Comparison of ENCODE assay signal across 15 cellular contexts in genomic region chr11:3135491-3136440, GRCh38. TPM values are rescaled to one million over a fixed set of nuclear protein-coding genes. Genes with fewer than 3 reads are reported as not detected.
DNase-seq lines count a peak whose midpoint lies in the region; ATAC-seq, FAIRE-seq and TF ChIP-seq lines count a peak whose summit lies in the region.
"Had no signal": no experiment of that assay in that cellular context is flagged by ENCODE, and none has a peak within 500 bp of the region (broad histone marks: within the 10 kb centered on the region; RNA-seq: fewer than 3 reads in every experiment).

No MANE protein-coding gene starts in this region.

- H2BK15ac ChIP-seq in H1 (ENCODE audit: low read length) = peak overlapping the region; percentile 46

- peak; percentile 35 for ATAC-seq in naive thymus-derived CD4-positive, alpha-beta T cell
- ATAC-seq in HG02852 (IDR thresholded peaks at IDR 0.05; ENCODE audit: unreplicated experiment) (no peak), GM21447 (IDR thresholded peaks at IDR 0.05; ENCODE audit: unreplicated experiment) (no peak)
- ATAC-seq: activated CD8-positive, alpha-beta memory T cell treated with anti-CD3 and anti-CD28 coated beads, Interleukin-2, amount 10 ng/mL, durations not matched to agents 7 days and 5 days had no signal

- no peak overlapping the region for H2BK120ac ChIP-seq in H1 (replicated peaks; ENCODE audit: low read depth, low read length)

- peaks cover 0 to 9% (median 5%) of the 10 kb centered on the region in 4 experiments; a peak in 4 of 7 replicates for H3K4me1 ChIP-seq in H1 (replicated peaks in 1 of 4; ENCODE audit: control insufficient read depth in 3 of 4, insufficient read depth in 4 of 4, low read length in 3 of 4)
- peaks cover 0 to 8% of the 10 kb centered on the region in 2 donors for H3K4me1 ChIP-seq in naive thymus-derived CD4-positive, alpha-beta T cell (ENCODE audit: control insufficient read depth in 2 of 2, insufficient read depth in 2 of 2, low read length in 2 of 2)
- H3K4me1 ChIP-seq in Karpas-422 (ENCODE audit: low read length) = peaks cover 4% of the 10 kb centered on the region

- intact Hi-C loops in naive thymus-derived CD4-positive, alpha-beta T cell (cut with micrococcal nuclease) = no loop called here

- H3K56ac ChIP-seq in H1 (replicated peaks; ENCODE audit: insufficient read length, low read depth, low read length) = no peak overlapping the region

- H2BK5ac ChIP-seq in H1 (ENCODE audit: low read depth, low read length) = peak overlapping the region; percentile 16; the same call in 1 of the 2 replicates

- H3K27ac Mint-ChIP-seq in naive thymus-derived CD4-positive, alpha-beta T cell = no peak overlapping the region
- H3K27ac Mint-ChIP-seq: activated CD8-positive, alpha-beta memory T cell treated with anti-CD3 and anti-CD28 coated beads, Interleukin-2, amount 10 ng/mL, durations not matched to agents 7 days and 5 days had no signal

- no peak for FAIRE-seq in H1 (lab: Jason Lieb, UNC)
- FAIRE-seq: astrocyte had no signal

- no peaks in the 10 kb centered on the region for H3K27me3 Mint-ChIP-seq in naive thymus-derived CD4-positive, alpha-beta T cell
- H3K27me3 Mint-ChIP-seq: activated CD8-positive, alpha-beta memory T cell treated with anti-CD3 and anti-CD28 coated beads, Interleukin-2, amount 10 ng/mL, durations not matched to agents 7 days and 5 days had no signal

- no peak overlapping the region for H2BK12ac ChIP-seq in H1 (ENCODE audit: low read depth, low read length)

- no peak overlapping the region for H3K4me3 Mint-ChIP-seq in naive thymus-derived CD4-positive, alpha-beta T cell
- H3K4me3 Mint-ChIP-seq: activated CD8-positive, alpha-beta memory T cell treated with anti-CD3 and anti-CD28 coated beads, Interleukin-2, amount 10 ng/mL, durations not matched to agents 7 days and 5 days had no signal

- peak in 2 of 3 experiments; percentile 63 to 70; a peak in 3 of 4 replicates for TF ChIP-seq CTCF in H1 (IDR thresholded peaks at IDR 0.05; ENCODE audit: control extremely low read depth in 1 of 3, insufficient read depth in 1 of 3, low read depth in 1 of 3, low read length in 3 of 3)

- H2BK20ac ChIP-seq in H1 (ENCODE audit: low read length) = no peak overlapping the region

- no peaks in the 10 kb centered on the region for H3K79me1 ChIP-seq in H1 (ENCODE audit: low read depth, low read length)

- peaks cover 0 to 18% (median 4%) of the 10 kb centered on the region in 7 donors for H3K4me1 Mint-ChIP-seq in naive thymus-derived CD4-positive, alpha-beta T cell

- no peak overlapping the region for H3K14ac ChIP-seq in H1 (ENCODE audit: insufficient read length)

- WGBS in H1 (ENCODE audit: extremely low coverage in 1 of 2, insufficient coverage in 1 of 2, insufficient read length in 1 of 2, insufficient replicate concordance in 2 of 2, low coverage in 1 of 2, low lambda C conversion rate in 2 of 2, missing lambda C conversion rate in 1 of 2), 2 experiments = 86% methylated on average over 14 of the region's 15 CpGs; no CpG with 5 or more reads in 1 of the 2 experiments

- TF ChIP-seq EP300 in H1 (IDR thresholded peaks at IDR 0.05; ENCODE audit: borderline replicate concordance in 1 of 2, low read depth in 2 of 2, low read length in 2 of 2) = no peak

- H3K23ac ChIP-seq in H1 (ENCODE audit: insufficient read length) = no peak overlapping the region

- DNase-seq in ELF-1 (ENCODE audit: low read depth, low spot score) (peak; percentile 62), M059J (ENCODE audit: low read depth) (peak; percentile 28), H1 (ENCODE audit: low read depth in 1 of 2, low spot score in 2 of 2) (no peak), Karpas-422 (no peak), SKM-1 (lab: John Stamatoyannopoulos, UW; ENCODE audit: unreplicated experiment) (no peak)
- no peak for DNase-seq in naive thymus-derived CD4-positive, alpha-beta T cell
- DNase-seq: activated CD8-positive, alpha-beta memory T cell treated with anti-CD3 and anti-CD28 coated beads, Interleukin-2, amount 10 ng/mL, durations not matched to agents 7 days and 5 days; erythroblast; KG1; NCI-H345; stimulated activated CD4-positive, alpha-beta T cell treated with anti-CD3 and anti-CD28 coated beads, Interleukin-4, amount 100 ng/mL, for 4 hours; T-helper 1 cell had no signal

- H3K4ac ChIP-seq in H1 (replicated peaks; ENCODE audit: insufficient read length, low read depth, low read length) = peak overlapping the region; percentile 21

- peaks cover 0 to 2% (median 0%) of the 10 kb centered on the region in 11 donors for H3K9me3 Mint-ChIP-seq in naive thymus-derived CD4-positive, alpha-beta T cell

- H3K36me3 Mint-ChIP-seq in naive thymus-derived CD4-positive, alpha-beta T cell = no peaks in the 10 kb centered on the region
- H3K36me3 Mint-ChIP-seq: activated CD8-positive, alpha-beta memory T cell treated with anti-CD3 and anti-CD28 coated beads, Interleukin-2, amount 10 ng/mL, durations not matched to agents 7 days and 5 days had no signal

- H3K23me2 ChIP-seq in H1 (ENCODE audit: low read depth, low read length) = peaks cover 8% of the 10 kb centered on the region; the same call in 1 of the 2 replicates

- H4K91ac ChIP-seq in H1 (replicated peaks; ENCODE audit: insufficient read length, low read length) = no peak overlapping the region

- H3K4me3 ChIP-seq in H1 (ENCODE audit: extremely low read depth in 1 of 4, insufficient read depth in 2 of 4, low read depth in 3 of 4, low read length in 4 of 4) (no peak overlapping the region), Karpas-422 (ENCODE audit: low read length) (no peak overlapping the region)
- H3K4me3 ChIP-seq in naive thymus-derived CD4-positive, alpha-beta T cell (ENCODE audit: low read length) = no peak overlapping the region

- peak overlapping the region; percentile 65; the same call in 1 of the 2 replicates for H2AK5ac ChIP-seq in H1 (ENCODE audit: low read depth, low read length)

- H2AFZ ChIP-seq in H1 (ENCODE audit: low read length) (no peak overlapping the region), Karpas-422 (ENCODE audit: low read length) (no peak overlapping the region)

- H3K18ac ChIP-seq in H1 (ENCODE audit: extremely low read depth, low read length) = no peak overlapping the region; the same call in none of the 2 replicates

- no peak overlapping the region for H4K8ac ChIP-seq in H1 (ENCODE audit: extremely low read depth, insufficient read depth, low read length)

- CTCF ChIA-PET in H1 (lab: Charles Lee; ENCODE audit: partially characterized antibody) = interaction anchor here (0.5 to 3.7 kb wide), 27 partner anchors 10 to 568 kb away, joined by 3 to 36 read pairs (median 5); partner anchors contain the start of gene MRGPRG
- CTCF ChIA-PET in naive thymus-derived CD4-positive, alpha-beta T cell (lab: Charles Lee) = no interaction called here

- H3K36me3 ChIP-seq in H1 (ENCODE audit: control insufficient read depth in 2 of 4, insufficient read depth in 4 of 4, low read length in 3 of 4) = no peaks in the 10 kb centered on the region
- no peaks in the 10 kb centered on the region for H3K36me3 ChIP-seq in naive thymus-derived CD4-positive, alpha-beta T cell (ENCODE audit: control insufficient read depth in 2 of 3, insufficient read depth in 3 of 3, low read length in 3 of 3)
- no peaks in the 10 kb centered on the region for H3K36me3 ChIP-seq in Karpas-422 (ENCODE audit: insufficient read depth, low read length)

- H3K27ac ChIP-seq in H1 (ENCODE audit: low read depth, low read length) = no peak overlapping the region
- no peak overlapping the region for H3K27ac ChIP-seq in naive thymus-derived CD4-positive, alpha-beta T cell (ENCODE audit: low read depth, low read length)
- no peak overlapping the region for H3K27ac ChIP-seq in Karpas-422 (ENCODE audit: low read length)

- no peaks in the 10 kb centered on the region for H3K9me2 ChIP-seq in Karpas-422 (replicated peaks; ENCODE audit: insufficient read depth, low read length)

- no peak overlapping the region for H3K9ac ChIP-seq in H1 (replicated peaks in 1 of 4; ENCODE audit: extremely low read depth in 1 of 4, low read depth in 3 of 4, low read length in 3 of 4)
- H3K9ac ChIP-seq in Karpas-422 (ENCODE audit: low read length) = no peak overlapping the region

- no peaks in the 10 kb centered on the region for H3K27me3 ChIP-seq in H1 (replicated peaks in 1 of 4; ENCODE audit: control insufficient read depth in 3 of 4, extremely low read depth in 1 of 4, insufficient read depth in 3 of 4, low read length in 3 of 4)
- no peaks in the 10 kb centered on the region for H3K27me3 ChIP-seq in naive thymus-derived CD4-positive, alpha-beta T cell (ENCODE audit: control insufficient read depth in 2 of 2, insufficient read depth in 2 of 2, low read length in 2 of 2)
- no peaks in the 10 kb centered on the region for H3K27me3 ChIP-seq in Karpas-422 (ENCODE audit: low read length)

- no peak overlapping the region for H4K5ac ChIP-seq in H1 (ENCODE audit: insufficient read length, low read depth, low read length)

- TF ChIP-seq POLR2A in H1 (IDR thresholded peaks at IDR 0.05; ENCODE audit: control extremely low read depth in 1 of 2, low read depth in 2 of 2, low read length in 2 of 2) = no peak

- POLR2A ChIA-PET in H1 (lab: Charles Lee; ENCODE audit: partially characterized antibody) = interaction anchor here (0.8 to 1.1 kb wide), 3 partner anchors 10 to 79 kb away, joined by 3 to 4 read pairs (median 4); no protein-coding TSS in a partner anchor
- POLR2A ChIA-PET in naive thymus-derived CD4-positive, alpha-beta T cell (lab: Charles Lee) = no interaction called here

- H3K9me3 ChIP-seq in H1 (ENCODE audit: insufficient read depth in 2 of 2, low read depth in 1 of 2, low read length in 1 of 2) (no peaks in the 10 kb centered on the region), Karpas-422 (ENCODE audit: low read length) (no peaks in the 10 kb centered on the region)
- H3K9me3 ChIP-seq in naive thymus-derived CD4-positive, alpha-beta T cell (ENCODE audit: control insufficient read depth in 2 of 3, low read length in 3 of 3) = no peaks in the 10 kb centered on the region

- H4K20me1 ChIP-seq in H1 (replicated peaks in 1 of 2; ENCODE audit: control insufficient read depth in 1 of 2, insufficient read depth in 2 of 2, low read length in 2 of 2) (peaks cover 0 to 8% of the 10 kb centered on the region in 2 experiments), Karpas-422 (ENCODE audit: insufficient read depth, low read depth, low read length) (no peaks in the 10 kb centered on the region)

- no peaks in the 10 kb centered on the region for H3K79me2 ChIP-seq in H1 (ENCODE audit: control insufficient read depth in 1 of 2, insufficient read depth in 2 of 2, low read length in 2 of 2)
- no peaks in the 10 kb centered on the region for H3K79me2 ChIP-seq in Karpas-422 (ENCODE audit: low read length)

- TF ChIP-seq RAD21 in H1 (IDR thresholded peaks at IDR 0.05 in 1 of 2, conservative IDR thresholded peaks at IDR 0.05 in 1 of 2; ENCODE audit: low read depth in 2 of 2, low read length in 2 of 2) = peak; percentile 46 to 68

- no peak overlapping the region for H3K4me2 ChIP-seq in H1 (ENCODE audit: insufficient read depth in 1 of 2, low read depth in 2 of 2, low read length in 2 of 2)
- no peak overlapping the region for H3K4me2 ChIP-seq in Karpas-422 (ENCODE audit: low read depth, low read length, poor library complexity, severe bottlenecking)

RNA-seq across cellular contexts. Expression of gene OSBPL5, which starts 29.3 kb away (rescaled TPM):
- total RNA-seq in M059J (2014; rRNA removed; shearing (Covaris generic)) = 3.6 and 5.0 TPM in 2 replicates
- 7.9 and 9.9 TPM in 2 replicates for total RNA-seq in H1 (2021; fragmentation: NEBNext Ultra II Directional; extraction: Animal tissue kit (Norgen Biotek cat#: 25700))
- 3.4 and 6.0 TPM in 2 replicates for polyA plus RNA-seq in H1 (2011; rRNA removed)
- 5.8 TPM for polyA plus RNA-seq in H1 (2011; cell fraction: cytosol; rRNA removed)
- polyA plus RNA-seq in H1 (2011; cell fraction: nucleus; rRNA removed) = 19.5 TPM
- polyA plus RNA-seq in H1 (2012, experiment 1 of 2) = 3.8 to 7.3 TPM (median 6.6 TPM) in 4 replicates
- polyA plus RNA-seq in H1 (2012, experiment 2 of 2) = 4.9 TPM
- polyA plus RNA-seq in H1 (2013, experiment 1 of 2) = 3.3 TPM
- 2.9 TPM for polyA plus RNA-seq in H1 (2013, experiment 2 of 2)
- polyA minus RNA-seq in H1 (2011; rRNA and poly(A)+ RNA removed) = 4.3 and 5.5 TPM in 2 replicates
- polyA minus RNA-seq in H1 (2011; cell fraction: cytosol; rRNA and poly(A)+ RNA removed) = 9.7 TPM
- 13.0 TPM for polyA minus RNA-seq in H1 (2011; cell fraction: nucleus; rRNA and poly(A)+ RNA removed)
- 10 to 100 TPM in 2 of 5 experiments, 1 to 10 TPM in 3; 3.7 to 76.7 (median 6.5) TPM for total RNA-seq in naive thymus-derived CD4-positive, alpha-beta T cell
- polyA plus RNA-seq in naive thymus-derived CD4-positive, alpha-beta T cell = 1 to 10 TPM in 1 of 2 donors, under 1 TPM in 1; 0.51 to 2.7 TPM
- total RNA-seq in Karpas-422 (2014; rRNA removed; shearing (Covaris generic); ENCODE audit: low replicate concordance) = not detected in 2 replicates

Comparison
In these comparisons a context has a peak if more than half of its experiments do, and no peak if none do; other contexts are left out.
1. DNase-seq: peak in ELF-1 (single experiment) and M059J (single experiment); none in H1 (0 of 2), naive thymus-derived CD4-positive, alpha-beta T cell (0 of 9), Karpas-422 (single experiment) and SKM-1 (single experiment).